Comparison of ENCODE assay signal across 1 cellular context in genomic region chr1:40039757-40040510, GRCh38.
TF ChIP-seq lines count a peak whose summit lies in the region.

No MANE protein-coding gene starts in this region.

TF ChIP-seq in GM12878, 131 proteins besides CTCF, POLR2A, EP300 and RAD21 (continued from another document and continues in another):
- TF ChIP-seq, protein P1, sequence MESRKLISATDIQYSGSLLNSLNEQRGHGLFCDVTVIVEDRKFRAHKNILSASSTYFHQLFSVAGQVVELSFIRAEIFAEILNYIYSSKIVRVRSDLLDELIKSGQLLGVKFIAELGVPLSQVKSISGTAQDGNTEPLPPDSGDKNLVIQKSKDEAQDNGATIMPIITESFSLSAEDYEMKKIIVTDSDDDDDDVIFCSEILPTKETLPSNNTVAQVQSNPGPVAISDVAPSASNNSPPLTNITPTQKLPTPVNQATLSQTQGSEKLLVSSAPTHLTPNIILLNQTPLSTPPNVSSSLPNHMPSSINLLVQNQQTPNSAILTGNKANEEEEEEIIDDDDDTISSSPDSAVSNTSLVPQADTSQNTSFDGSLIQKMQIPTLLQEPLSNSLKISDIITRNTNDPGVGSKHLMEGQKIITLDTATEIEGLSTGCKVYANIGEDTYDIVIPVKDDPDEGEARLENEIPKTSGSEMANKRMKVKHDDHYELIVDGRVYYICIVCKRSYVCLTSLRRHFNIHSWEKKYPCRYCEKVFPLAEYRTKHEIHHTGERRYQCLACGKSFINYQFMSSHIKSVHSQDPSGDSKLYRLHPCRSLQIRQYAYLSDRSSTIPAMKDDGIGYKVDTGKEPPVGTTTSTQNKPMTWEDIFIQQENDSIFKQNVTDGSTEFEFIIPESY (IDR thresholded peaks at IDR 0.05), result peak; percentile 85
- TF ChIP-seq SMARCA5 (IDR thresholded peaks at IDR 0.05) (peak; percentile 89), ZZZ3 (IDR thresholded peaks at IDR 0.05; ENCODE audit: control insufficient read depth, insufficient read length, low read depth) (no peak), LARP7 (IDR thresholded peaks at IDR 0.05) (peak; percentile 81), NR2F1 (conservative IDR thresholded peaks at IDR 0.05) (peak; percentile 93), NFIC (IDR thresholded peaks at IDR 0.05; ENCODE audit: low read depth, low read length) (0 out of 2 replicates have a peak, but pooled peaks have one; percentile 14), CBX3 (IDR thresholded peaks at IDR 0.05; ENCODE audit: borderline replicate concordance, low read depth) (no peak), POLR2AphosphoS2 (IDR thresholded peaks at IDR 0.05; ENCODE audit: low read depth, low read length) (peak; percentile 92), NR2C2 (IDR thresholded peaks at IDR 0.05; ENCODE audit: borderline replicate concordance, control insufficient read depth, insufficient read length, low read depth) (no peak), NRF1 (conservative IDR thresholded peaks at IDR 0.05; ENCODE audit: low read depth, low read length) (no peak), KDM1A (IDR thresholded peaks at IDR 0.05; ENCODE audit: borderline replicate concordance) (no peak), TCF3 (IDR thresholded peaks at IDR 0.05; ENCODE audit: borderline replicate concordance, insufficient read depth, low read depth, low read length) (peak; percentile 25; the same call in 1 of the 2 replicates), STAT3 (IDR thresholded peaks at IDR 0.05; ENCODE audit: low read depth, low read length) (no peak), SMAD1 (IDR thresholded peaks at IDR 0.05; ENCODE audit: low read depth, partially characterized antibody) (peak; percentile 86), MEF2A (IDR thresholded peaks at IDR 0.05; ENCODE audit: insufficient read depth, low read depth, low read length) (0 out of 2 replicates have a peak, but pooled peaks have one; percentile 33), PML (IDR thresholded peaks at IDR 0.05; ENCODE audit: low read length) (peak; percentile 95), POU2F2 (IDR thresholded peaks at IDR 0.05; ENCODE audit: borderline replicate concordance, low read depth, low read length) (peak; percentile 82), ZBED1 (IDR thresholded peaks at IDR 0.05; ENCODE audit: borderline replicate concordance) (peak; percentile 79; the same call in 1 of the 2 replicates), CHD2 (IDR thresholded peaks at IDR 0.05; ENCODE audit: borderline replicate concordance, low read depth, low read length) (no peak), TAF1 (IDR thresholded peaks at IDR 0.05; ENCODE audit: borderline replicate concordance, low read depth, low read length) (peak; percentile 81), JUNB (IDR thresholded peaks at IDR 0.05) (no peak), NKRF (conservative IDR thresholded peaks at IDR 0.05) (peak; percentile 89), CREM (IDR thresholded peaks at IDR 0.05; ENCODE audit: low read depth) (peak; percentile 38; the same call in 1 of the 2 replicates), ZBTB11 (CRISPR knock-in tag; IDR thresholded peaks at IDR 0.05) (no peak), TCF12 (IDR thresholded peaks at IDR 0.05; ENCODE audit: low read depth, low read length) (peak; percentile 47; the same call in 1 of the 2 replicates), YBX1 (IDR thresholded peaks at IDR 0.05) (no peak), RB1 (IDR thresholded peaks at IDR 0.05; ENCODE audit: borderline replicate concordance) (peak; percentile 97; the same call in 1 of the 2 replicates), MYB (IDR thresholded peaks at IDR 0.05; ENCODE audit: borderline replicate concordance, low read depth, low read length) (0 out of 2 replicates have a peak, but pooled peaks have one; percentile 1), TBL1XR1 (IDR thresholded peaks at IDR 0.05; ENCODE audit: low read depth, low read length) (no peak), SPI1 (IDR thresholded peaks at IDR 0.05; ENCODE audit: borderline replicate concordance, insufficient read depth, low read depth, low read length) (peak; percentile 84), POLR2AphosphoS5 (IDR thresholded peaks at IDR 0.05; ENCODE audit: low read length) (peak; percentile 95)
- TF ChIP-seq, protein P2, sequence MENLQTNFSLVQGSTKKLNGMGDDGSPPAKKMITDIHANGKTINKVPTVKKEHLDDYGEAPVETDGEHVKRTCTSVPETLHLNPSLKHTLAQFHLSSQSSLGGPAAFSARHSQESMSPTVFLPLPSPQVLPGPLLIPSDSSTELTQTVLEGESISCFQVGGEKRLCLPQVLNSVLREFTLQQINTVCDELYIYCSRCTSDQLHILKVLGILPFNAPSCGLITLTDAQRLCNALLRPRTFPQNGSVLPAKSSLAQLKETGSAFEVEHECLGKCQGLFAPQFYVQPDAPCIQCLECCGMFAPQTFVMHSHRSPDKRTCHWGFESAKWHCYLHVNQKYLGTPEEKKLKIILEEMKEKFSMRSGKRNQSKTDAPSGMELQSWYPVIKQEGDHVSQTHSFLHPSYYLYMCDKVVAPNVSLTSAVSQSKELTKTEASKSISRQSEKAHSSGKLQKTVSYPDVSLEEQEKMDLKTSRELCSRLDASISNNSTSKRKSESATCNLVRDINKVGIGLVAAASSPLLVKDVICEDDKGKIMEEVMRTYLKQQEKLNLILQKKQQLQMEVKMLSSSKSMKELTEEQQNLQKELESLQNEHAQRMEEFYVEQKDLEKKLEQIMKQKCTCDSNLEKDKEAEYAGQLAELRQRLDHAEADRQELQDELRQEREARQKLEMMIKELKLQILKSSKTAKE (IDR thresholded peaks at IDR 0.05; ENCODE audit: low read depth, poor library complexity, severe bottlenecking), result peak; percentile 47
- TF ChIP-seq, protein P3, sequence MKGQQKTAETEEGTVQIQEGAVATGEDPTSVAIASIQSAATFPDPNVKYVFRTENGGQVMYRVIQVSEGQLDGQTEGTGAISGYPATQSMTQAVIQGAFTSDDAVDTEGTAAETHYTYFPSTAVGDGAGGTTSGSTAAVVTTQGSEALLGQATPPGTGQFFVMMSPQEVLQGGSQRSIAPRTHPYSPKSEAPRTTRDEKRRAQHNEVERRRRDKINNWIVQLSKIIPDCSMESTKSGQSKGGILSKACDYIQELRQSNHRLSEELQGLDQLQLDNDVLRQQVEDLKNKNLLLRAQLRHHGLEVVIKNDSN (IDR thresholded peaks at IDR 0.05; ENCODE audit: borderline replicate concordance, extremely low read length, insufficient read depth, low read depth, low read length), result no peak
- TF ChIP-seq, protein P4, sequence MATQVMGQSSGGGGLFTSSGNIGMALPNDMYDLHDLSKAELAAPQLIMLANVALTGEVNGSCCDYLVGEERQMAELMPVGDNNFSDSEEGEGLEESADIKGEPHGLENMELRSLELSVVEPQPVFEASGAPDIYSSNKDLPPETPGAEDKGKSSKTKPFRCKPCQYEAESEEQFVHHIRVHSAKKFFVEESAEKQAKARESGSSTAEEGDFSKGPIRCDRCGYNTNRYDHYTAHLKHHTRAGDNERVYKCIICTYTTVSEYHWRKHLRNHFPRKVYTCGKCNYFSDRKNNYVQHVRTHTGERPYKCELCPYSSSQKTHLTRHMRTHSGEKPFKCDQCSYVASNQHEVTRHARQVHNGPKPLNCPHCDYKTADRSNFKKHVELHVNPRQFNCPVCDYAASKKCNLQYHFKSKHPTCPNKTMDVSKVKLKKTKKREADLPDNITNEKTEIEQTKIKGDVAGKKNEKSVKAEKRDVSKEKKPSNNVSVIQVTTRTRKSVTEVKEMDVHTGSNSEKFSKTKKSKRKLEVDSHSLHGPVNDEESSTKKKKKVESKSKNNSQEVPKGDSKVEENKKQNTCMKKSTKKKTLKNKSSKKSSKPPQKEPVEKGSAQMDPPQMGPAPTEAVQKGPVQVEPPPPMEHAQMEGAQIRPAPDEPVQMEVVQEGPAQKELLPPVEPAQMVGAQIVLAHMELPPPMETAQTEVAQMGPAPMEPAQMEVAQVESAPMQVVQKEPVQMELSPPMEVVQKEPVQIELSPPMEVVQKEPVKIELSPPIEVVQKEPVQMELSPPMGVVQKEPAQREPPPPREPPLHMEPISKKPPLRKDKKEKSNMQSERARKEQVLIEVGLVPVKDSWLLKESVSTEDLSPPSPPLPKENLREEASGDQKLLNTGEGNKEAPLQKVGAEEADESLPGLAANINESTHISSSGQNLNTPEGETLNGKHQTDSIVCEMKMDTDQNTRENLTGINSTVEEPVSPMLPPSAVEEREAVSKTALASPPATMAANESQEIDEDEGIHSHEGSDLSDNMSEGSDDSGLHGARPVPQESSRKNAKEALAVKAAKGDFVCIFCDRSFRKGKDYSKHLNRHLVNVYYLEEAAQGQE (IDR thresholded peaks at IDR 0.05; ENCODE audit: low read depth, low read length), result peak; percentile 25; the same call in 1 of the 2 replicates
- TF ChIP-seq, protein P5, sequence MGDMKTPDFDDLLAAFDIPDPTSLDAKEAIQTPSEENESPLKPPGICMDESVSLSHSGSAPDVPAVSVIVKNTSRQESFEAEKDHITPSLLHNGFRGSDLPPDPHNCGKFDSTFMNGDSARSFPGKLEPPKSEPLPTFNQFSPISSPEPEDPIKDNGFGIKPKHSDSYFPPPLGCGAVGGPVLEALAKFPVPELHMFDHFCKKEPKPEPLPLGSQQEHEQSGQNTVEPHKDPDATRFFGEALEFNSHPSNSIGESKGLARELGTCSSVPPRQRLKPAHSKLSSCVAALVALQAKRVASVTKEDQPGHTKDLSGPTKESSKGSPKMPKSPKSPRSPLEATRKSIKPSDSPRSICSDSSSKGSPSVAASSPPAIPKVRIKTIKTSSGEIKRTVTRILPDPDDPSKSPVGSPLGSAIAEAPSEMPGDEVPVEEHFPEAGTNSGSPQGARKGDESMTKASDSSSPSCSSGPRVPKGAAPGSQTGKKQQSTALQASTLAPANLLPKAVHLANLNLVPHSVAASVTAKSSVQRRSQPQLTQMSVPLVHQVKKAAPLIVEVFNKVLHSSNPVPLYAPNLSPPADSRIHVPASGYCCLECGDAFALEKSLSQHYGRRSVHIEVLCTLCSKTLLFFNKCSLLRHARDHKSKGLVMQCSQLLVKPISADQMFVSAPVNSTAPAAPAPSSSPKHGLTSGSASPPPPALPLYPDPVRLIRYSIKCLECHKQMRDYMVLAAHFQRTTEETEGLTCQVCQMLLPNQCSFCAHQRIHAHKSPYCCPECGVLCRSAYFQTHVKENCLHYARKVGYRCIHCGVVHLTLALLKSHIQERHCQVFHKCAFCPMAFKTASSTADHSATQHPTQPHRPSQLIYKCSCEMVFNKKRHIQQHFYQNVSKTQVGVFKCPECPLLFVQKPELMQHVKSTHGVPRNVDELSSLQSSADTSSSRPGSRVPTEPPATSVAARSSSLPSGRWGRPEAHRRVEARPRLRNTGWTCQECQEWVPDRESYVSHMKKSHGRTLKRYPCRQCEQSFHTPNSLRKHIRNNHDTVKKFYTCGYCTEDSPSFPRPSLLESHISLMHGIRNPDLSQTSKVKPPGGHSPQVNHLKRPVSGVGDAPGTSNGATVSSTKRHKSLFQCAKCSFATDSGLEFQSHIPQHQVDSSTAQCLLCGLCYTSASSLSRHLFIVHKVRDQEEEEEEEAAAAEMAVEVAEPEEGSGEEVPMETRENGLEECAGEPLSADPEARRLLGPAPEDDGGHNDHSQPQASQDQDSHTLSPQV (IDR thresholded peaks at IDR 0.05), result no peak
- TF ChIP-seq, protein P6, sequence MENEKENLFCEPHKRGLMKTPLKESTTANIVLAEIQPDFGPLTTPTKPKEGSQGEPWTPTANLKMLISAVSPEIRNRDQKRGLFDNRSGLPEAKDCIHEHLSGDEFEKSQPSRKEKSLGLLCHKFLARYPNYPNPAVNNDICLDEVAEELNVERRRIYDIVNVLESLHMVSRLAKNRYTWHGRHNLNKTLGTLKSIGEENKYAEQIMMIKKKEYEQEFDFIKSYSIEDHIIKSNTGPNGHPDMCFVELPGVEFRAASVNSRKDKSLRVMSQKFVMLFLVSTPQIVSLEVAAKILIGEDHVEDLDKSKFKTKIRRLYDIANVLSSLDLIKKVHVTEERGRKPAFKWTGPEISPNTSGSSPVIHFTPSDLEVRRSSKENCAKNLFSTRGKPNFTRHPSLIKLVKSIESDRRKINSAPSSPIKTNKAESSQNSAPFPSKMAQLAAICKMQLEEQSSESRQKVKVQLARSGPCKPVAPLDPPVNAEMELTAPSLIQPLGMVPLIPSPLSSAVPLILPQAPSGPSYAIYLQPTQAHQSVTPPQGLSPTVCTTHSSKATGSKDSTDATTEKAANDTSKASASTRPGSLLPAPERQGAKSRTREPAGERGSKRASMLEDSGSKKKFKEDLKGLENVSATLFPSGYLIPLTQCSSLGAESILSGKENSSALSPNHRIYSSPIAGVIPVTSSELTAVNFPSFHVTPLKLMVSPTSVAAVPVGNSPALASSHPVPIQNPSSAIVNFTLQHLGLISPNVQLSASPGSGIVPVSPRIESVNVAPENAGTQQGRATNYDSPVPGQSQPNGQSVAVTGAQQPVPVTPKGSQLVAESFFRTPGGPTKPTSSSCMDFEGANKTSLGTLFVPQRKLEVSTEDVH (IDR thresholded peaks at IDR 0.05; ENCODE audit: low read depth, partially characterized antibody), result no peak
